Comparison of ENCODE assay signal across 29 cellular contexts in the genomic region with DNA sequence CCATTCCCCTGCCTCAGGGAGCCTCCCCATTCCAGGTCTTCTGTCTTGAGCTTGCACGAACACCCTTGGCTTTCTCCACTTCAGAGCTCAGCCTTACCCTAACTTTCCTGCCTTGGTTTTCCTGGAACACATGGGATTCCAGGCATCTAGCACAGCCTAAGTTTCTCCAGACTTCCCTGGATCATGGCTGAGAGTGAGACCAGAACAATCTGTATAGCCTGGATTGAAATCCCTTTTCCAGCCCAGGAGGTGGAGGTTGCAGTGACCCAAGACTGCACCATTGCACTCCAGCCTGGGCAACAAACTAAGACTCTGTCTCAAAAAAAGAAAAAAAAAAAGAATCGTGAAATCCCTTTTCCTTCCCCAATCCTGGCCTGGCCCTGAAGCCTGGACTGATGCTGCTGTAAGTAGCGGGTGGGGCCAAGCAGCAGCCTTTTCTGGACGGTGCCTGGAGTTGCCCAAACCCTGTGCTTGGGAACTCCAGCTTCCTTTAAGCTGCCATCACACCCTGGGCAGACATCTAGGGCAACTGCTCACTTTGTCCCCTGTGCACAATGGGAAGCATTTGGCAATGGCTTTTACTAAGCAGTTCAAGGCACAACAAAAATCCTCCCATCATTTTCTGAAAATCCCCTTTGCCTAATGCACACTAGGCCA. TPM values are rescaled to one million over a fixed set of nuclear protein-coding genes. Genes with fewer than 3 reads are reported as not detected.
A peak's percentile ranks its signal among the peaks of the same experiment; 100 is the strongest.
DNase-seq lines count a peak whose midpoint lies in the region; ATAC-seq and TF ChIP-seq lines count a peak whose summit lies in the region.
"Had no signal": no experiment of that assay in that cellular context is flagged by ENCODE, and none has a peak within 500 bp of the region (broad histone marks: within the 10 kb centered on the region; RNA-seq: fewer than 3 reads in every experiment).

No MANE protein-coding gene starts in this region.

- peaks cover 10% of the 10 kb centered on the region for H3K4me1 ChIP-seq in CD8-positive, alpha-beta T cell (ENCODE audit: insufficient read depth, low read length)
- H3K4me1 ChIP-seq in H9 (ENCODE audit: insufficient read depth, low read length) (no peaks in the 10 kb centered on the region; the same call in 1 of the 2 replicates), psoas muscle (peaks cover 18% of the 10 kb centered on the region)
- H3K4me1 ChIP-seq: prostate gland had no signal

- H2BK15ac ChIP-seq in H9 (ENCODE audit: low read depth, low read length) = no peak overlapping the region

- no peak overlapping the region for H3K27ac ChIP-seq in CD8-positive, alpha-beta T cell (ENCODE audit: low read depth, low read length)
- H3K27ac ChIP-seq in H9 (ENCODE audit: insufficient read length, low read depth, low read length) (no peak overlapping the region), psoas muscle (peak overlapping the region; percentile 9)
- H3K27ac ChIP-seq: C4-2B, epithelial cell of prostate, PC-9, prostate gland, skin epidermis had no signal

- H3K56ac ChIP-seq in H9 (ENCODE audit: insufficient read length, low read depth, low read length) = no peak overlapping the region

- no peak overlapping the region for H3K4me2 ChIP-seq in H9 (ENCODE audit: insufficient read depth, insufficient read length, low read length)
- H3K4me2 ChIP-seq: PC-9 had no signal

- no peak overlapping the region for H3K23ac ChIP-seq in H9 (ENCODE audit: insufficient read length, low read depth, low read length)

- no peaks in the 10 kb centered on the region for H3K36me3 Mint-ChIP-seq in CD8-positive, alpha-beta T cell
- no peaks in the 10 kb centered on the region for H3K36me3 Mint-ChIP-seq in H9 (ENCODE audit: insufficient read depth in 1 of 3, low read depth in 3 of 3)
- H3K36me3 Mint-ChIP-seq: activated naive CD8-positive, alpha-beta T cell treated with anti-CD3 and anti-CD28 coated beads, Interleukin-2, amount 10 ng/mL, durations not matched to agents 7 days and 5 days; immature natural killer cell; memory B cell; stimulated activated memory B cell treated with anti-CD40 and anti-IgM and Interleukin-4, amounts not matched to agents 10 μg/mL and 1 μg/mL and 100 μg/mL, for 72 hours had no signal

- POLR2A ChIA-PET in CD8-positive, alpha-beta T cell (lab: Charles Lee) = interaction anchor here (0.6 kb wide), 1 partner anchor 8 kb away, joined by 3 read pairs; no protein-coding TSS in a partner anchor

- CTCF ChIA-PET in CD8-positive, alpha-beta T cell (lab: Charles Lee) = interaction anchor here (0.6 to 1.6 kb wide), 3 partner anchors 36 to 98 kb away, joined by 4 to 7 read pairs (median 4); partner anchors contain the start of gene NT5C

- H3K79me1 ChIP-seq in H9 (ENCODE audit: insufficient read depth, low read depth, low read length, poor library complexity, severe bottlenecking) = no peaks in the 10 kb centered on the region

- H3K27me3 Mint-ChIP-seq in CD8-positive, alpha-beta T cell (ENCODE audit: low read depth) = no peaks in the 10 kb centered on the region
- no peaks in the 10 kb centered on the region; the same call in 1 of the 2 replicates for H3K27me3 Mint-ChIP-seq in H9 (ENCODE audit: low read depth)
- H3K27me3 Mint-ChIP-seq: activated naive CD8-positive, alpha-beta T cell treated with anti-CD3 and anti-CD28 coated beads, Interleukin-2, amount 10 ng/mL, durations not matched to agents 7 days and 5 days; memory B cell; stimulated activated memory B cell treated with anti-CD40 and anti-IgM and Interleukin-4, amounts not matched to agents 10 μg/mL and 1 μg/mL and 100 μg/mL, for 72 hours had no signal

- no peaks in the 10 kb centered on the region for H3K36me3 ChIP-seq in CD8-positive, alpha-beta T cell (ENCODE audit: insufficient read depth, low read length)
- H3K36me3 ChIP-seq in psoas muscle (ENCODE audit: insufficient read depth in 1 of 2, low read depth in 1 of 2) = no peaks in the 10 kb centered on the region
- H3K36me3 ChIP-seq: ascending aorta, prostate gland, transverse colon had no signal

- no peak overlapping the region for H3K14ac ChIP-seq in H9 (ENCODE audit: insufficient read depth, low read length)

- no peak overlapping the region for H3K18ac ChIP-seq in H9 (ENCODE audit: insufficient read length, low read depth, low read length)

- TF ChIP-seq CTCF in CD8-positive, alpha-beta T cell (IDR thresholded peaks at IDR 0.05) = no peak
- TF ChIP-seq CTCF in H9 (conservative IDR thresholded peaks at IDR 0.05) = no peak
- TF ChIP-seq CTCF in psoas muscle (IDR thresholded peaks at IDR 0.05) = no peak

- H2BK120ac ChIP-seq in H9 (ENCODE audit: low read depth, low read length, poor library complexity, severe bottlenecking) = no peak overlapping the region

- no peak overlapping the region for H3K4ac ChIP-seq in H9 (ENCODE audit: low read depth, low read length)

- H3K27me3 ChIP-seq in CD8-positive, alpha-beta T cell (ENCODE audit: insufficient read depth, low read length) = no peaks in the 10 kb centered on the region
- no peaks in the 10 kb centered on the region for H3K27me3 ChIP-seq in H9 (ENCODE audit: insufficient read depth, low read length)
- no peaks in the 10 kb centered on the region for H3K27me3 ChIP-seq in psoas muscle (ENCODE audit: insufficient read depth in 3 of 3, low read length in 2 of 3)
- H3K27me3 ChIP-seq: ascending aorta, transverse colon had no signal

- ATAC-seq in CD8-positive, alpha-beta T cell = no peak
- ATAC-seq in psoas muscle (no peak), GM21526 (IDR thresholded peaks at IDR 0.05; ENCODE audit: low FRiP score, unreplicated experiment) (no peak), HG03571 (IDR thresholded peaks at IDR 0.05; ENCODE audit: unreplicated experiment) (no peak)
- ATAC-seq: left colon; stimulated activated memory B cell treated with anti-CD40 and anti-IgM and Interleukin-4, amounts not matched to agents 10 μg/mL and 1 μg/mL and 100 μg/mL, for 72 hours had no signal

- H2BK20ac ChIP-seq in H9 (ENCODE audit: low read depth, low read length, poor library complexity, severe bottlenecking) = no peak overlapping the region

- no peak overlapping the region for H2BK12ac ChIP-seq in H9 (ENCODE audit: insufficient read length, low read depth, low read length)

- H4K5ac ChIP-seq in H9 (ENCODE audit: insufficient read length, low read depth, low read length) = no peak overlapping the region

- no peaks in the 10 kb centered on the region for H3K9me3 Mint-ChIP-seq in CD8-positive, alpha-beta T cell
- H3K9me3 Mint-ChIP-seq in H9 = no peaks in the 10 kb centered on the region; a peak in 1 of 5 replicates
- H3K9me3 Mint-ChIP-seq: activated naive CD8-positive, alpha-beta T cell treated with anti-CD3 and anti-CD28 coated beads, Interleukin-2, amount 10 ng/mL, durations not matched to agents 7 days and 5 days; immature natural killer cell; memory B cell; stimulated activated memory B cell treated with anti-CD40 and anti-IgM and Interleukin-4, amounts not matched to agents 10 μg/mL and 1 μg/mL and 100 μg/mL, for 72 hours had no signal

- no peak overlapping the region for H3K4me3 Mint-ChIP-seq in CD8-positive, alpha-beta T cell
- H3K4me3 Mint-ChIP-seq in H9 = no peak overlapping the region; a peak in 1 of 5 replicates
- H3K4me3 Mint-ChIP-seq: activated naive CD8-positive, alpha-beta T cell treated with anti-CD3 and anti-CD28 coated beads, Interleukin-2, amount 10 ng/mL, durations not matched to agents 7 days and 5 days; immature natural killer cell had no signal

- H4K8ac ChIP-seq in H9 (replicated peaks; ENCODE audit: insufficient read length, low read depth, low read length) = no peak overlapping the region

- WGBS in H9 (ENCODE audit: extremely low coverage, insufficient read length, low lambda C conversion rate) = no CpG with 5 or more reads among the region's 4 CpGs
- 57 to 74% (median 60%) methylated on average over 4 of the region's 4 CpGs for WGBS in psoas muscle, 3 donors

- no peak overlapping the region for H4K91ac ChIP-seq in H9 (ENCODE audit: insufficient read length, low read depth, low read length)

- peak overlapping the region; percentile 55 for H3K27ac Mint-ChIP-seq in CD8-positive, alpha-beta T cell
- peak overlapping the region in 2 of 3 experiments; percentile 8 to 10; a peak in 3 of 7 replicates for H3K27ac Mint-ChIP-seq in H9
- H3K27ac Mint-ChIP-seq: activated naive CD8-positive, alpha-beta T cell treated with anti-CD3 and anti-CD28 coated beads, Interleukin-2, amount 10 ng/mL, durations not matched to agents 7 days and 5 days; memory B cell had no signal

- H3K79me2 ChIP-seq in H9 (ENCODE audit: insufficient read depth, low read length) = no peaks in the 10 kb centered on the region

- DNase-seq in CD8-positive, alpha-beta T cell = no peak
- DNase-seq in H9 = no peak
- DNase-seq in epidermal melanocyte (ENCODE audit: insufficient read length, low spot score) = peak; percentile 11
- no peak for DNase-seq in psoas muscle
- no peak for DNase-seq in GM19240 (ENCODE audit: insufficient read length, low spot score)
- DNase-seq: activated CD4-positive, alpha-beta T cell treated with anti-CD3 and anti-CD28 coated beads for 48 hours; activated naive CD8-positive, alpha-beta T cell treated with anti-CD3 and anti-CD28 coated beads, Interleukin-2, amount 10 ng/mL, durations not matched to agents 7 days and 5 days; activated T-cell treated with anti-CD3 and anti-CD28 coated beads for 4 hours; Calu3; DND-41; GF-D8; immature natural killer cell; left colon; MM.1S; NCI-H2029; NCI-H524 treated with DMSO at 0.1 percent for 48 hours; PC-9; SHP77; transverse colon had no signal

- intact Hi-C loops in CD8-positive, alpha-beta T cell (cut with DNase I, micrococcal nuclease) = no loop called here
- intact Hi-C loops in psoas muscle (cut with DNase I) = no loop called here

- H3K23me2 ChIP-seq in H9 (ENCODE audit: insufficient read length, low read depth, low read length, poor library complexity, severe bottlenecking) = no peaks in the 10 kb centered on the region

- H3K4me3 ChIP-seq in CD8-positive, alpha-beta T cell (ENCODE audit: low read depth, low read length) = no peak overlapping the region
- no peak overlapping the region for H3K4me3 ChIP-seq in psoas muscle
- H3K4me3 ChIP-seq: ascending aorta, PC-9, prostate gland, skin epidermis, transverse colon had no signal

- H4K20me1 ChIP-seq in H9 (ENCODE audit: control insufficient read depth, insufficient read depth, insufficient read length) = no peaks in the 10 kb centered on the region

- no peak overlapping the region for H2BK5ac ChIP-seq in H9 (ENCODE audit: insufficient read length, low read length)

- no peaks in the 10 kb centered on the region for H3K9me3 ChIP-seq in CD8-positive, alpha-beta T cell (ENCODE audit: low read length)
- H3K9me3 ChIP-seq in H9 (ENCODE audit: control insufficient read depth, low read depth, low read length) = no peaks in the 10 kb centered on the region
- H3K9me3 ChIP-seq in psoas muscle = no peaks in the 10 kb centered on the region
- H3K9me3 ChIP-seq: ascending aorta, prostate gland, transverse colon had no signal

- no peak overlapping the region for H2AFZ ChIP-seq in H9 (ENCODE audit: low read length)
- H2AFZ ChIP-seq: PC-9 had no signal

- peaks cover 4% of the 10 kb centered on the region for H3K4me1 Mint-ChIP-seq in CD8-positive, alpha-beta T cell (ENCODE audit: low read depth)
- H3K4me1 Mint-ChIP-seq in H9 = peaks cover 17 to 18% of the 10 kb centered on the region in 2 experiments
- H3K4me1 Mint-ChIP-seq: activated naive CD8-positive, alpha-beta T cell treated with anti-CD3 and anti-CD28 coated beads, Interleukin-2, amount 10 ng/mL, durations not matched to agents 7 days and 5 days had no signal

- no peak overlapping the region for H3T11ph ChIP-seq in H9 (ENCODE audit: low read length)

- H2AK5ac ChIP-seq in H9 (ENCODE audit: insufficient read length, low read length) = no peak overlapping the region

- H3K9ac ChIP-seq in H9 (ENCODE audit: extremely low read depth, insufficient read length, low read length) = no peak overlapping the region

RNA-seq across cellular contexts. Expression of gene SLC16A5, which starts 12.0 kb away (rescaled TPM):
- 1 to 10 TPM; 2.9 to 3.6 TPM for total RNA-seq in CD8-positive, alpha-beta T cell
- total RNA-seq in H9 (2021) (17.0 and 17.1 TPM in 2 replicates), psoas muscle (10 to 100 TPM in 1 of 4 donors, 1 to 10 TPM in 3; 5.6 to 10.7 (median 8.1) TPM)
- polyA plus RNA-seq in psoas muscle = 1 to 10 TPM; 1.2 to 4.5 (median 3.8) TPM
- total RNA-seq: H4 had no signal

RNA-seq across cellular contexts. Expression of gene KCTD2, which starts 28.7 kb away (rescaled TPM):
- total RNA-seq in CD8-positive, alpha-beta T cell = 10 to 100 TPM; 29.4 to 31.7 TPM
- total RNA-seq in H9 (2021) (40.1 and 41.6 TPM in 2 replicates), psoas muscle (10 to 100 TPM; 29.2 to 38.7 (median 35.2) TPM)
- polyA plus RNA-seq in psoas muscle = 10 to 100 TPM; 26.9 to 71.2 (median 29.7) TPM

RNA-seq across cellular contexts. Expression of gene ATP5PD, which starts 29.0 kb away (rescaled TPM):
- total RNA-seq in CD8-positive, alpha-beta T cell = 10 to 100 TPM; 69.9 to 71.6 TPM
- 344 TPM in 2 replicates for total RNA-seq in H9 (2021)
- 100 to 1,000 TPM; 409 to 577 (median 500) TPM for total RNA-seq in psoas muscle
- polyA plus RNA-seq in psoas muscle = 100 to 1,000 TPM; 619 to 931 (median 653) TPM

RNA-seq across cellular contexts. Expression of gene ARMC7, which starts 34.0 kb away (rescaled TPM):
- 1 to 10 TPM; 2.0 to 3.0 TPM for total RNA-seq in CD8-positive, alpha-beta T cell
- total RNA-seq in H9 (2021) = 22.4 and 22.8 TPM in 2 replicates
- total RNA-seq in psoas muscle = 1 to 10 TPM; 2.7 to 7.0 (median 3.6) TPM
- 1 to 10 TPM; 3.3 to 6.4 (median 4.9) TPM for polyA plus RNA-seq in psoas muscle

RNA-seq across cellular contexts. Expression of gene NT5C, which starts 55.8 kb away (rescaled TPM):
- 10 to 100 TPM; 19.3 to 20.4 TPM for total RNA-seq in CD8-positive, alpha-beta T cell
- total RNA-seq in H9 (2021) = 76.2 and 77.7 TPM in 2 replicates
- 10 to 100 TPM; 16.4 to 44.2 (median 29.4) TPM for total RNA-seq in psoas muscle
- polyA plus RNA-seq in psoas muscle = 10 to 100 TPM; 19.7 to 84.0 (median 56.3) TPM
